In genomic region chr12:43210437-43211197, GRCh38 we compare ENCODE assay signal across 8 cellular contexts.
DNase-seq lines count a peak whose midpoint lies in the region; ATAC-seq and TF ChIP-seq lines count a peak whose summit lies in the region.

No MANE protein-coding gene starts in this region.

- no peaks in the 10 kb centered on the region for H3K27me3 ChIP-seq in neuron (ENCODE audit: insufficient read depth, low read length)
- H3K27me3 ChIP-seq in testis = no peaks in the 10 kb centered on the region

- ATAC-seq in GM18907 (IDR thresholded peaks at IDR 0.05; ENCODE audit: unreplicated experiment) = peak; percentile 97
- ATAC-seq in HG02973 (IDR thresholded peaks at IDR 0.05; ENCODE audit: unreplicated experiment) = peak; percentile 91

- H3K27ac ChIP-seq in testis = no peak overlapping the region

- no peak for TF ChIP-seq CTCF in testis (IDR thresholded peaks at IDR 0.05)

- H3K9me3 ChIP-seq in neuron (ENCODE audit: low read length) (no peaks in the 10 kb centered on the region), testis (no peaks in the 10 kb centered on the region)

- H3K36me3 ChIP-seq in neuron (ENCODE audit: insufficient read depth, low read length) (no peaks in the 10 kb centered on the region), testis (ENCODE audit: low read depth, missing control alignments) (no peaks in the 10 kb centered on the region)

- intact Hi-C loops in testis (cut with DNase I; ENCODE audit: low total_unique reads) = no loop called here

- no peak overlapping the region for H3K4me3 ChIP-seq in neuron (ENCODE audit: low read length)
- no peak overlapping the region for H3K4me3 ChIP-seq in testis

- peak overlapping the region; percentile 36 for H2AFZ ChIP-seq in neuron (ENCODE audit: low read depth, low read length)

- H3K4me1 ChIP-seq in neuron (ENCODE audit: insufficient read depth, low read length) (no peaks in the 10 kb centered on the region), testis (peaks cover 4% of the 10 kb centered on the region)

- 40 to 47% methylated on average over 6 of the region's 6 CpGs for WGBS in testis, 2 donors

- TF ChIP-seq POLR2A in testis (IDR thresholded peaks at IDR 0.05) = no peak

- peak; percentile 44 for DNase-seq in SIG-M5 (lab: John Stamatoyannopoulos, UW)
- no peak for DNase-seq in DMS114 treated with DMSO at 0.1 percent for 48 hours (lab: John Stamatoyannopoulos, UW; ENCODE audit: unreplicated experiment)
- DNase-seq in testis = no peak
- DNase-seq in NCI-H748 (lab: John Stamatoyannopoulos, UW; ENCODE audit: unreplicated experiment) = no peak
- DNase-seq in NCI-H2227 treated with DMSO at 0.1 percent for 48 hours (lab: John Stamatoyannopoulos, UW) = no peak
